17 cellular contexts compared by ENCODE assay signal in genomic region chr10:14502451-14502850, GRCh38.
DNase-seq lines count a peak whose midpoint lies in the region; ATAC-seq, FAIRE-seq and TF ChIP-seq lines count a peak whose summit lies in the region.
"Had no signal": no experiment of that assay in that cellular context is flagged by ENCODE, and none has a peak within 500 bp of the region (broad histone marks: within the 10 kb centered on the region; RNA-seq: fewer than 3 reads in every experiment).

No MANE protein-coding gene starts in this region.

- H3K4me3 Mint-ChIP-seq in naive thymus-derived CD4-positive, alpha-beta T cell: no peak overlapping the region
- H3K4me3 Mint-ChIP-seq in immature natural killer cell: no peak overlapping the region

- DNase-seq in ACHN: peak; percentile 52
- DNase-seq in M059J (ENCODE audit: low read depth): peak; percentile 20
- peak; percentile 16 for DNase-seq in astrocyte of the spinal cord (ENCODE audit: low read depth, low spot score)
- no peak for DNase-seq in naive thymus-derived CD4-positive, alpha-beta T cell
- no peak for DNase-seq in HTR-8/SVneo (ENCODE audit: insufficient read length, low spot score)
- DNase-seq in HepG2 (ENCODE audit: low spot score): no peak
- DNase-seq in immature natural killer cell: no peak
- DNase-seq: DMS153, HCEC 1CT, NCI-H146, NCI-H2081, NCI-H510A had no signal

- no peaks in the 10 kb centered on the region for H3K9me3 ChIP-seq in naive thymus-derived CD4-positive, alpha-beta T cell (ENCODE audit: control insufficient read depth in 2 of 3, low read length in 3 of 3)
- H3K9me3 ChIP-seq in HepG2 (ENCODE audit: low read length): no peaks in the 10 kb centered on the region

- H3K9ac ChIP-seq in HepG2 (ENCODE audit: insufficient read depth, low read depth, low read length): no peak overlapping the region

- CTCF ChIA-PET in naive thymus-derived CD4-positive, alpha-beta T cell (lab: Charles Lee): interaction anchor here (1.4 kb wide), 1 partner anchor 716 kb away, joined by 4 read pairs; no protein-coding TSS in a partner anchor
- CTCF ChIA-PET in HepG2 (lab: Yijun Ruan, JAX; ENCODE audit: low intra/inter-chr PET ratio, low total read pairs): no interaction called here

- in situ Hi-C loops in ACHN (cut with HindIII; ENCODE audit: low pct_ligation_motif_present, low pct_unique_long_range_greater_than_20kb, low sequenced_read_pairs) (no loop called here), astrocyte of the spinal cord (cut with HindIII; ENCODE audit: low sequenced_read_pairs) (no loop called here), HepG2 (cut with HindIII; ENCODE audit: extremely low pct_ligation_motif_present, low pct_unique_long_range_greater_than_20kb) (no loop called here)

- H3K27me3 Mint-ChIP-seq in naive thymus-derived CD4-positive, alpha-beta T cell: peaks cover 0 to under 1% (median 0%) of the 10 kb centered on the region in 5 donors
- no peaks in the 10 kb centered on the region for H3K27me3 Mint-ChIP-seq in immature natural killer cell (ENCODE audit: low read depth in 3 of 3)

- no peaks in the 10 kb centered on the region for H3K79me2 ChIP-seq in HepG2 (ENCODE audit: insufficient read depth, low read length)

- no peak for TF ChIP-seq POLR2A in HepG2 (IDR thresholded peaks at IDR 0.05; ENCODE audit: insufficient read depth in 1 of 2, low read depth in 2 of 2, low read length in 2 of 2)

- H3K4me3 ChIP-seq in astrocyte of the spinal cord (ENCODE audit: low read depth, low read length) (no peak overlapping the region), HepG2 (replicated peaks in 1 of 3; ENCODE audit: insufficient read depth in 1 of 3, low read depth in 2 of 3, low read length in 3 of 3) (no peak overlapping the region)
- no peak overlapping the region for H3K4me3 ChIP-seq in naive thymus-derived CD4-positive, alpha-beta T cell (ENCODE audit: low read length)
- H3K4me3 ChIP-seq: K562, SK-N-MC had no signal

- peaks cover 19 to 29% (median 25%) of the 10 kb centered on the region in 7 donors for H3K4me1 Mint-ChIP-seq in naive thymus-derived CD4-positive, alpha-beta T cell
- H3K4me1 Mint-ChIP-seq in immature natural killer cell: peaks cover 13 to 21% of the 10 kb centered on the region in 2 donors

- H3K9me3 Mint-ChIP-seq in naive thymus-derived CD4-positive, alpha-beta T cell: peaks cover 0 to 4% (median 0%) of the 10 kb centered on the region in 11 donors
- no peaks in the 10 kb centered on the region for H3K9me3 Mint-ChIP-seq in immature natural killer cell

- no peak for FAIRE-seq in HTR-8/SVneo (lab: Jason Lieb, UNC)
- FAIRE-seq in HepG2 (lab: Jason Lieb, UNC): no peak
- FAIRE-seq: K562 had no signal

- peaks cover 14 to 18% of the 10 kb centered on the region in 2 donors for H3K4me1 ChIP-seq in naive thymus-derived CD4-positive, alpha-beta T cell (ENCODE audit: control insufficient read depth in 2 of 2, insufficient read depth in 2 of 2, low read length in 2 of 2)
- no peaks in the 10 kb centered on the region for H3K4me1 ChIP-seq in HepG2 (ENCODE audit: insufficient read depth, low read length)

- H4K20me1 ChIP-seq in HepG2 (ENCODE audit: insufficient read depth, low read length): no peaks in the 10 kb centered on the region

- intact Hi-C loops in naive thymus-derived CD4-positive, alpha-beta T cell (cut with micrococcal nuclease): no loop called here
- intact Hi-C loops in HepG2 (cut with micrococcal nuclease; ENCODE audit: unreplicated experiment): no loop called here

- H2AFZ ChIP-seq in HepG2 (ENCODE audit: low read length): no peak overlapping the region

- H3K27ac Mint-ChIP-seq in naive thymus-derived CD4-positive, alpha-beta T cell: peak overlapping the region in 5 of 9 donors; percentile 10 to 49 (median 40)
- H3K27ac Mint-ChIP-seq in immature natural killer cell: no peak overlapping the region

- WGBS in HepG2 (ENCODE audit: low lambda C conversion rate): 53% methylated on average over 3 of the region's 3 CpGs

- TF ChIP-seq EP300 in HepG2 (IDR thresholded peaks at IDR 0.05; ENCODE audit: low read depth in 2 of 2, low read length in 2 of 2) (no peak), HepG2 (CRISPR knock-in tag; IDR thresholded peaks at IDR 0.05; ENCODE audit: borderline replicate concordance) (no peak)

- POLR2A ChIA-PET in naive thymus-derived CD4-positive, alpha-beta T cell (lab: Charles Lee): no interaction called here
- POLR2A ChIA-PET in HepG2 (lab: Yijun Ruan, JAX): no interaction called here

- H3K36me3 ChIP-seq in naive thymus-derived CD4-positive, alpha-beta T cell (ENCODE audit: control insufficient read depth in 2 of 3, insufficient read depth in 3 of 3, low read length in 3 of 3): no peaks in the 10 kb centered on the region
- no peaks in the 10 kb centered on the region for H3K36me3 ChIP-seq in HepG2 (replicated peaks in 1 of 2; ENCODE audit: control insufficient read depth in 1 of 2, insufficient read depth in 2 of 2, low read length in 2 of 2)

- no peaks in the 10 kb centered on the region for H3K27me3 ChIP-seq in naive thymus-derived CD4-positive, alpha-beta T cell (ENCODE audit: control insufficient read depth in 2 of 2, insufficient read depth in 2 of 2, low read length in 2 of 2)
- H3K27me3 ChIP-seq in HepG2 (ENCODE audit: control insufficient read depth in 1 of 2, insufficient read depth in 2 of 2, low read length in 2 of 2): no peaks in the 10 kb centered on the region; a peak in 1 of 5 replicates

- no peak for TF ChIP-seq RAD21 in HepG2 (CRISPR knock-in tag; IDR thresholded peaks at IDR 0.05)

- H3K36me3 Mint-ChIP-seq in naive thymus-derived CD4-positive, alpha-beta T cell: peaks cover 0 to 11% (median 0%) of the 10 kb centered on the region in 5 donors
- H3K36me3 Mint-ChIP-seq in immature natural killer cell: peaks cover 0 to 5% (median 4%) of the 10 kb centered on the region in 3 donors

- ATAC-seq in naive thymus-derived CD4-positive, alpha-beta T cell: no peak
- ATAC-seq in HepG2 (no peak), GM18511 (IDR thresholded peaks at IDR 0.05; ENCODE audit: unreplicated experiment) (no peak)
- ATAC-seq: K562, Right ventricle myocardium inferior had no signal

- BruUV-seq in HepG2 (replicated peaks; lab: Mats Ljungman, UMichigan): no TSS peak

- no peak overlapping the region for H3K4me2 ChIP-seq in HepG2 (ENCODE audit: low read depth, low read length)

- no peak for TF ChIP-seq CTCF in astrocyte of the spinal cord (IDR thresholded peaks at IDR 0.05; ENCODE audit: low read depth, low read length)
- no peak for TF ChIP-seq CTCF in HepG2 (CRISPR knock-in tag; IDR thresholded peaks at IDR 0.05)

- H3K27ac ChIP-seq in naive thymus-derived CD4-positive, alpha-beta T cell (ENCODE audit: low read depth, low read length): no peak overlapping the region
- no peak overlapping the region for H3K27ac ChIP-seq in HepG2 (ENCODE audit: extremely low read length, insufficient read depth, low read length)
- H3K27ac ChIP-seq: C4-2B, SK-N-MC had no signal

TF ChIP-seq in HepG2, 621 proteins besides CTCF, POLR2A, EP300 and RAD21 (continues in another document):
- no peak for TF ChIP-seq KDM4B (CRISPR knock-in tag; IDR thresholded peaks at IDR 0.05)
- no peak for TF ChIP-seq HIC2 (CRISPR knock-in tag; IDR thresholded peaks at IDR 0.05; ENCODE audit: low read depth)
- TF ChIP-seq AKAP8 (CRISPR knock-in tag; IDR thresholded peaks at IDR 0.05): no peak
- TF ChIP-seq NCOR1 (IDR thresholded peaks at IDR 0.05; ENCODE audit: borderline replicate concordance, low read length): no peak
- no peak for TF ChIP-seq MTA1 (CRISPR knock-in tag; IDR thresholded peaks at IDR 0.05; ENCODE audit: borderline replicate concordance)
- no peak for TF ChIP-seq IRF2 (CRISPR knock-in tag; IDR thresholded peaks at IDR 0.05)
- TF ChIP-seq RFXANK (CRISPR knock-in tag; IDR thresholded peaks at IDR 0.05): no peak
- no peak for TF ChIP-seq NR1H2 (CRISPR knock-in tag; IDR thresholded peaks at IDR 0.05; ENCODE audit: borderline replicate concordance, low read depth)
- TF ChIP-seq ZNF572 (CRISPR knock-in tag; IDR thresholded peaks at IDR 0.05): no peak
- no peak for TF ChIP-seq ZBTB4 (CRISPR knock-in tag; IDR thresholded peaks at IDR 0.05; ENCODE audit: borderline replicate concordance)
- no peak for TF ChIP-seq ZNF234 (CRISPR knock-in tag; conservative IDR thresholded peaks at IDR 0.05)

Comparison
In these comparisons a context has a peak if more than half of its experiments do, and no peak if none do; other contexts are left out.
1. DNase-seq: peak in ACHN (single experiment), M059J (single experiment) and astrocyte of the spinal cord (single experiment); none in naive thymus-derived CD4-positive, alpha-beta T cell (0 of 9), HTR-8/SVneo (single experiment), HepG2 (single experiment) and immature natural killer cell (0 of 3).
2. H3K27ac Mint-ChIP-seq: peak in naive thymus-derived CD4-positive, alpha-beta T cell (5 of 9); none in immature natural killer cell (0 of 6).